1 cellular context compared by ENCODE assay signal in the genomic region with DNA sequence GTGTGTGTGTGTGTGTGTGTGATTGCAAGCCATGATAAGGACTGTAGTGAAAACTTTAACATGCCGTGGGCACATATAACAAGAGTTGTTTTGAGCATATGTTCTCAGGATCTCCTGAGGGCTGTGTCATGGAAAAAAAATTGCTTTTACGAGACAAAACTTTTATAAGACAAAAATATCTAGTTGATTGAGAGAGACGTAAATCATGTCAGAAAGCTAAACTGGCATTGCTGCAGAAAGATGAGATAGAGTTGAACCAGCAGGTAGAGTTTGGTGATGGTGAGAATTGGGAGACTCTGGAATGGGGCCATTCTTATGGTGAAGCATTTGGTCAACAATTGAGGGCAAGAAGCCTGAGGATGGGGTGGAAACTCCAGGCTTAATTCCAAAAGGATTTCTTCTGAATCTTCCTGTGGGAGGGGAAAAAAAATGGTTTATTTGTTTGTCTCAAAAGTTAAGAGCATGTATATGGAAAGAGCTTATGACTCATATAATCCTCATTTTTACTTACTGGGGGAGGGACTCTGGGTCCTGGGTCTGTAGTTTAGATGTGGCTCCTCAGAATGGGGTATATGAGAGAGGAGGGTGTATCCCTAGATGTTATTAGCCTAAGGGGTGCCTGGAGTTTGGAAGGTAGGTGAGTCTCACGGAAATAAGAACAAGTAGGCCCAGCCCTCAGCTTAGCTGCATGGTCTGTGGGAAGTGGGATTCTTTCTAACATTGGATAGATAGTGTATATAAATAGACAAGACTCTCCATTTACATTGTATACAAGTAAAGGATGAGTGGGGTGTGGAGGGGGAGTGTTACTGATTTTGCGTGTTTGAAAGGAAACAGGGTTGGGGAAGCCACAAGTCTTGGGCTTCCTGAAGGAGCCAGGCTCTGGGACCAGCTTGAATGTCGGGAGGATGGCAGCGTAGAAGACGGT.
TF ChIP-seq lines count a peak whose summit lies in the region.

No MANE protein-coding gene starts in this region.

TF ChIP-seq in GM12878, 131 proteins besides CTCF, POLR2A, EP300 and RAD21:
- TF ChIP-seq CHD1 (IDR thresholded peaks at IDR 0.05; ENCODE audit: low read depth, low read length) = no peak
- TF ChIP-seq, protein P1, sequence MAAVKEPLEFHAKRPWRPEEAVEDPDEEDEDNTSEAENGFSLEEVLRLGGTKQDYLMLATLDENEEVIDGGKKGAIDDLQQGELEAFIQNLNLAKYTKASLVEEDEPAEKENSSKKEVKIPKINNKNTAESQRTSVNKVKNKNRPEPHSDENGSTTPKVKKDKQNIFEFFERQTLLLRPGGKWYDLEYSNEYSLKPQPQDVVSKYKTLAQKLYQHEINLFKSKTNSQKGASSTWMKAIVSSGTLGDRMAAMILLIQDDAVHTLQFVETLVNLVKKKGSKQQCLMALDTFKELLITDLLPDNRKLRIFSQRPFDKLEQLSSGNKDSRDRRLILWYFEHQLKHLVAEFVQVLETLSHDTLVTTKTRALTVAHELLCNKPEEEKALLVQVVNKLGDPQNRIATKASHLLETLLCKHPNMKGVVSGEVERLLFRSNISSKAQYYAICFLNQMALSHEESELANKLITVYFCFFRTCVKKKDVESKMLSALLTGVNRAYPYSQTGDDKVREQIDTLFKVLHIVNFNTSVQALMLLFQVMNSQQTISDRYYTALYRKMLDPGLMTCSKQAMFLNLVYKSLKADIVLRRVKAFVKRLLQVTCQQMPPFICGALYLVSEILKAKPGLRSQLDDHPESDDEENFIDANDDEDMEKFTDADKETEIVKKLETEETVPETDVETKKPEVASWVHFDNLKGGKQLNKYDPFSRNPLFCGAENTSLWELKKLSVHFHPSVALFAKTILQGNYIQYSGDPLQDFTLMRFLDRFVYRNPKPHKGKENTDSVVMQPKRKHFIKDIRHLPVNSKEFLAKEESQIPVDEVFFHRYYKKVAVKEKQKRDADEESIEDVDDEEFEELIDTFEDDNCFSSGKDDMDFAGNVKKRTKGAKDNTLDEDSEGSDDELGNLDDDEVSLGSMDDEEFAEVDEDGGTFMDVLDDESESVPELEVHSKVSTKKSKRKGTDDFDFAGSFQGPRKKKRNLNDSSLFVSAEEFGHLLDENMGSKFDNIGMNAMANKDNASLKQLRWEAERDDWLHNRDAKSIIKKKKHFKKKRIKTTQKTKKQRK (IDR thresholded peaks at IDR 0.05; ENCODE audit: low read depth, low read length) = no peak
- TF ChIP-seq CBX5 (IDR thresholded peaks at IDR 0.05; ENCODE audit: low read depth) = no peak
